In genomic region chr1:186076006-186076405, GRCh38 we compare ENCODE assay signal across 17 cellular contexts.
DNase-seq lines count a peak whose midpoint lies in the region; ATAC-seq and TF ChIP-seq lines count a peak whose summit lies in the region.
"Had no signal": no experiment of that assay in that cellular context is flagged by ENCODE, and none has a peak within 500 bp of the region (broad histone marks: within the 10 kb centered on the region; RNA-seq: fewer than 3 reads in every experiment).

No MANE protein-coding gene starts in this region.

- H3K27ac ChIP-seq in ascending aorta = peak overlapping the region; percentile 62
- H3K27ac ChIP-seq in left lung = peak overlapping the region in 1 of 2 donors; percentile 33
- H3K27ac ChIP-seq in upper lobe of left lung = no peak overlapping the region
- H3K27ac ChIP-seq in WERI-Rb-1 = no peak overlapping the region
- H3K27ac ChIP-seq: HL-60, PC-9, SJSA1 had no signal

- peaks cover 7 to 15% of the 10 kb centered on the region in 2 donors for H3K36me3 ChIP-seq in ascending aorta
- H3K36me3 ChIP-seq in left lung = no peaks in the 10 kb centered on the region
- no peaks in the 10 kb centered on the region for H3K36me3 ChIP-seq in upper lobe of left lung
- no peaks in the 10 kb centered on the region for H3K36me3 ChIP-seq in WERI-Rb-1
- H3K36me3 ChIP-seq: SJSA1 had no signal

- ATAC-seq in left lung = peak; percentile 79
- peak; percentile 32 to 57 for ATAC-seq in upper lobe of left lung (ENCODE audit: low FRiP score in 2 of 2)
- no peak for ATAC-seq in activated CD4-positive, CD25-positive, alpha-beta regulatory T cell treated with anti-CD3 and anti-CD28 coated beads, Interleukin-2, amount 50 U/mL, for 24 hours

- H3K27me3 ChIP-seq in ascending aorta (no peaks in the 10 kb centered on the region), left lung (no peaks in the 10 kb centered on the region), upper lobe of left lung (no peaks in the 10 kb centered on the region), WERI-Rb-1 (ENCODE audit: insufficient read depth, low read depth, severe bottlenecking) (no peaks in the 10 kb centered on the region)
- H3K27me3 ChIP-seq: SJSA1 had no signal

- no peak overlapping the region for H3K4me3 ChIP-seq in AG10803 (ENCODE audit: low read length)
- H3K4me3 ChIP-seq in ascending aorta = no peak overlapping the region
- no peak overlapping the region for H3K4me3 ChIP-seq in left lung
- H3K4me3 ChIP-seq in upper lobe of left lung = no peak overlapping the region
- H3K4me3 ChIP-seq in WERI-Rb-1 (ENCODE audit: low read depth, low read length) = no peak overlapping the region
- H3K4me3 ChIP-seq: PC-9, SJSA1 had no signal

- 35 to 38% methylated on average over 4 of the region's 4 CpGs for WGBS in upper lobe of left lung, 2 donors

- no peak for TF ChIP-seq EP300 in upper lobe of left lung (IDR thresholded peaks at IDR 0.05)

- H3K9me3 ChIP-seq in ascending aorta (no peaks in the 10 kb centered on the region), left lung (no peaks in the 10 kb centered on the region), upper lobe of left lung (no peaks in the 10 kb centered on the region), WERI-Rb-1 (ENCODE audit: severe bottlenecking) (no peaks in the 10 kb centered on the region)
- H3K9me3 ChIP-seq: SJSA1 had no signal

- DNase-seq in AG10803 (ENCODE audit: low read depth) = peak; percentile 75
- DNase-seq in ascending aorta (ENCODE audit: low spot score in 2 of 2) = no peak
- no peak for DNase-seq in left lung
- DNase-seq in upper lobe of left lung = peak in 1 of 2 donors; percentile 21
- no peak for DNase-seq in stimulated activated CD4-positive, alpha-beta T cell treated with anti-CD3 and anti-CD28 coated beads, Interleukin-2, amount 100 ng/mL, for 24 hours
- no peak for DNase-seq in WERI-Rb-1
- DNase-seq: Calu3; CD4-positive, alpha-beta memory T cell; H9; NCI-H187 treated with DMSO at 0.1 percent for 48 hours; NCI-H2171; NCI-H446 treated with DMSO at 0.1 percent for 48 hours; NCI-H774; PC-9 had no signal

- no peak for TF ChIP-seq POLR2A in upper lobe of left lung (IDR thresholded peaks at IDR 0.05)

- TF ChIP-seq CTCF in AG10803 (conservative IDR thresholded peaks at IDR 0.05; ENCODE audit: low read length) (no peak), ascending aorta (IDR thresholded peaks at IDR 0.05) (no peak), left lung (IDR thresholded peaks at IDR 0.05) (no peak), upper lobe of left lung (IDR thresholded peaks at IDR 0.05) (no peak), WERI-Rb-1 (IDR thresholded peaks at IDR 0.05; ENCODE audit: low read depth, low read length) (no peak)

- H3K4me1 ChIP-seq in ascending aorta (peaks cover 2 to 6% of the 10 kb centered on the region in 2 donors), left lung (no peaks in the 10 kb centered on the region), upper lobe of left lung (peaks cover 0 to 8% (median 0%) of the 10 kb centered on the region in 4 donors)

- intact Hi-C loops in ascending aorta (cut with DNase I) (no loop called here), left lung (cut with DNase I) (no loop called here)

Comparison
In these comparisons a context has a peak if more than half of its experiments do, and no peak if none do; other contexts are left out.
1. H3K27ac ChIP-seq: peak in ascending aorta (2 of 2); none in upper lobe of left lung (0 of 4) and WERI-Rb-1 (single experiment).
2. ATAC-seq: peak in left lung (single experiment) and upper lobe of left lung (2 of 2); none in activated CD4-positive, CD25-positive, alpha-beta regulatory T cell treated with anti-CD3 and anti-CD28 coated beads, Interleukin-2, amount 50 U/mL, for 24 hours (0 of 2).